In genomic region chr13:83440465-83440864, GRCh38 we compare ENCODE assay signal across 27 cellular contexts.
"Had no signal": no experiment of that assay in that cellular context is flagged by ENCODE, and none has a peak within 500 bp of the region (broad histone marks: within the 10 kb centered on the region; RNA-seq: fewer than 3 reads in every experiment).

No MANE protein-coding gene starts in this region.

- H3K4me1 ChIP-seq: stomach, suprapubic skin, testis, thyroid gland, tibial artery, tibial nerve, transverse colon, upper lobe of left lung, upper lobe of right lung, uterus, vagina had no signal

- H3K27me3 ChIP-seq: stomach, suprapubic skin, testis, thyroid gland, tibial artery, tibial nerve, transverse colon, upper lobe of left lung, upper lobe of right lung, uterus, vagina had no signal

- FAIRE-seq: urothelium cell line had no signal

- H3K27ac ChIP-seq: stomach, suprapubic skin, testis, thoracic aorta, thyroid gland, tibial artery, tibial nerve, transverse colon, upper lobe of left lung, upper lobe of right lung, uterus, vagina had no signal

- ATAC-seq: stimulated activated effector memory CD8-positive, alpha-beta T cell treated with anti-CD3 and anti-CD28 coated beads, Interleukin-12 subunit alpha, Interleukin-12 subunit beta, amount 100 ng/mL, for 72 hours; stimulated activated memory B cell treated with anti-CD40 and anti-IgM and Interleukin-4, amounts not matched to agents 10 μg/mL and 1 μg/mL and 100 μg/mL, for 72 hours; stimulated activated naive B cell treated with anti-CD40 and anti-IgM and Interleukin-4, amounts not matched to agents 10 μg/mL and 1 μg/mL and 100 μg/mL, for 72 hours; stimulated activated naive CD8-positive, alpha-beta T cell treated with anti-CD3 and anti-CD28 coated beads, Interleukin-15, amount 100 ng/mL, for 72 hours; stimulated activated naive CD8-positive, alpha-beta T cell treated with anti-CD3 and anti-CD28 coated beads, Interleukin-15, Interleukin-2, amounts not matched to agents 100 U/mL and 50 U/mL, for 24 hours; upper lobe of right lung had no signal

- H3K9me3 ChIP-seq: stomach, suprapubic skin, testis, thoracic aorta, thyroid gland, tibial artery, tibial nerve, upper lobe of left lung, upper lobe of right lung, uterus, vagina had no signal

- DNase-seq: stimulated activated CD4-positive, alpha-beta T cell treated with anti-CD3 and anti-CD28 coated beads, Interleukin-2, amount 100 ng/mL, for 48 hours; stimulated activated CD4-positive, alpha-beta T cell treated with anti-CD3 and anti-CD28 coated beads, Interleukin-4, amount 100 ng/mL, for 1 hour; stimulated activated CD4-positive, alpha-beta T cell treated with anti-CD3 and anti-CD28 coated beads, Interleukin-4, amount 100 ng/mL, for 24 hours; stimulated activated CD4-positive, alpha-beta T cell treated with anti-CD3 and anti-CD28 coated beads, Interleukin-4, amount 100 ng/mL, for 4 hours; stimulated activated CD8-positive, alpha-beta memory T cell treated with anti-CD3 and anti-CD28 coated beads, Interleukin-4, amount 100 ng/mL, for 48 hours; stimulated activated naive B cell treated with anti-CD40 and anti-IgM and Interleukin-4, amounts not matched to agents 10 μg/mL and 1 μg/mL and 100 μg/mL, for 72 hours; stimulated activated naive CD4-positive, alpha-beta T cell; stimulated activated naive CD4-positive, alpha-beta T cell treated with Interleukin-2 at 50 U/mL for 16 hours; stimulated activated naive CD8-positive, alpha-beta T cell treated with anti-CD3 and anti-CD28 coated beads, Interleukin-15, amount 100 ng/mL, for 72 hours; stimulated activated naive CD8-positive, alpha-beta T cell treated with anti-CD3 and anti-CD28 coated beads, Interleukin-15, Interleukin-2, amounts not matched to agents 100 U/mL and 50 U/mL, for 24 hours; stomach; substantia nigra; testis; thyroid gland; tibial artery; transverse colon; trophoblast cell; upper lobe of left lung; upper lobe of right lung; uterus had no signal

- H3K36me3 ChIP-seq: stomach, suprapubic skin, thoracic aorta, thyroid gland, tibial artery, tibial nerve, transverse colon, upper lobe of left lung, upper lobe of right lung, uterus, vagina had no signal

- H3K4me3 ChIP-seq: stomach, suprapubic skin, testis, thoracic aorta, thyroid gland, tibial artery, tibial nerve, transverse colon, upper lobe of left lung, upper lobe of right lung, uterus, vagina had no signal
